1 cellular context compared by ENCODE assay signal in the genomic region with DNA sequence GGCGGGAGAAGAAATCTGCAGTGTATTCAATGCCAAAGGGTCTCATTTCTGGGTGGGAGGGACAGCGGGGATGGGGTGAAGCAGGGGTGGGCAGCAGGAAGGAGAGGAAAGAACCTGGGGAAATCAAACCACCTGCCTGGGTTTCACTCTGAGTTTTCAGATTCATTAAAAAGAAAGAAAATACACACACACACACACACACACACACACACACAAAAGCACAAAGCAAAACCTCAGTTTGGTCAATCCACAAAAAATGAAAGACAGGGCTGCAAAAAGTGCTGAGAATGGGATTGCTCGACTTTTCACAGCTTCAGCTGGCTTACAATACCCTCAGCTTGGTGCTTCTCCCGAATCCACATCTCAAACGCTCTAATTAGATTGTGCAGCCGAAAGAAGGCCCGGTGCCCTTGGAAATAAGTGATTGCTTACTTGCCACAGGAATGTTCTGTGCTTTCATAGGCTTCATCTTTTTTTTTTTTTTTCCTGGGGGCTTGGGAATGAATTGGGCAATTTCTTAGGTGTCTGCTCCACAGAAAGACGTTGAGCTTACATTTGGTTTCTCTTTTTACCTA.
TF ChIP-seq lines count a peak whose summit lies in the region.

No MANE protein-coding gene starts in this region.

TF ChIP-seq in GM12878, 131 proteins besides CTCF, POLR2A, EP300 and RAD21 (continued from another document):
- TF ChIP-seq, protein P1, sequence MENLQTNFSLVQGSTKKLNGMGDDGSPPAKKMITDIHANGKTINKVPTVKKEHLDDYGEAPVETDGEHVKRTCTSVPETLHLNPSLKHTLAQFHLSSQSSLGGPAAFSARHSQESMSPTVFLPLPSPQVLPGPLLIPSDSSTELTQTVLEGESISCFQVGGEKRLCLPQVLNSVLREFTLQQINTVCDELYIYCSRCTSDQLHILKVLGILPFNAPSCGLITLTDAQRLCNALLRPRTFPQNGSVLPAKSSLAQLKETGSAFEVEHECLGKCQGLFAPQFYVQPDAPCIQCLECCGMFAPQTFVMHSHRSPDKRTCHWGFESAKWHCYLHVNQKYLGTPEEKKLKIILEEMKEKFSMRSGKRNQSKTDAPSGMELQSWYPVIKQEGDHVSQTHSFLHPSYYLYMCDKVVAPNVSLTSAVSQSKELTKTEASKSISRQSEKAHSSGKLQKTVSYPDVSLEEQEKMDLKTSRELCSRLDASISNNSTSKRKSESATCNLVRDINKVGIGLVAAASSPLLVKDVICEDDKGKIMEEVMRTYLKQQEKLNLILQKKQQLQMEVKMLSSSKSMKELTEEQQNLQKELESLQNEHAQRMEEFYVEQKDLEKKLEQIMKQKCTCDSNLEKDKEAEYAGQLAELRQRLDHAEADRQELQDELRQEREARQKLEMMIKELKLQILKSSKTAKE (IDR thresholded peaks at IDR 0.05; ENCODE audit: low read depth, poor library complexity, severe bottlenecking), result no peak
- TF ChIP-seq CBX5 (IDR thresholded peaks at IDR 0.05; ENCODE audit: low read depth) (no peak), CHD4 (IDR thresholded peaks at IDR 0.05) (no peak), SMARCA5 (IDR thresholded peaks at IDR 0.05) (no peak), TCF7 (IDR thresholded peaks at IDR 0.05; ENCODE audit: borderline replicate concordance) (no peak), SP1 (IDR thresholded peaks at IDR 0.05; ENCODE audit: low read depth, low read length) (no peak), ZBED1 (IDR thresholded peaks at IDR 0.05; ENCODE audit: borderline replicate concordance) (no peak), PAX5 (IDR thresholded peaks at IDR 0.05; ENCODE audit: borderline replicate concordance, low read depth, low read length) (no peak), DPF2 (IDR thresholded peaks at IDR 0.05) (no peak), BCL11A (IDR thresholded peaks at IDR 0.05; ENCODE audit: low read depth, low read length) (0 out of 2 replicates have a peak, but pooled peaks have one; percentile 34), EZH2 (IDR thresholded peaks at IDR 0.05; ENCODE audit: borderline replicate concordance, control insufficient read depth, low read depth, low read length) (no peak), SMAD5 (IDR thresholded peaks at IDR 0.05; ENCODE audit: low read depth) (no peak), TCF12 (IDR thresholded peaks at IDR 0.05; ENCODE audit: low read depth, low read length) (0 out of 2 replicates have a peak, but pooled peaks have one; percentile 28), TCF3 (IDR thresholded peaks at IDR 0.05; ENCODE audit: borderline replicate concordance, insufficient read depth, low read depth, low read length) (no peak), ZNF217 (IDR thresholded peaks at IDR 0.05) (no peak), CREB1 (IDR thresholded peaks at IDR 0.05; ENCODE audit: low read depth) (no peak; the same call in 1 of the 2 replicates), MXI1 (IDR thresholded peaks at IDR 0.05; ENCODE audit: low read depth, low read length) (no peak), SUPT20H (IDR thresholded peaks at IDR 0.05; ENCODE audit: borderline replicate concordance, control insufficient read depth, low read depth, low read length) (no peak), JUND (IDR thresholded peaks at IDR 0.05; ENCODE audit: low read depth, low read length) (no peak), SPI1 (IDR thresholded peaks at IDR 0.05; ENCODE audit: borderline replicate concordance, insufficient read depth, low read depth, low read length) (no peak), EED (IDR thresholded peaks at IDR 0.05; ENCODE audit: low read depth) (no peak)
- TF ChIP-seq, protein P2, sequence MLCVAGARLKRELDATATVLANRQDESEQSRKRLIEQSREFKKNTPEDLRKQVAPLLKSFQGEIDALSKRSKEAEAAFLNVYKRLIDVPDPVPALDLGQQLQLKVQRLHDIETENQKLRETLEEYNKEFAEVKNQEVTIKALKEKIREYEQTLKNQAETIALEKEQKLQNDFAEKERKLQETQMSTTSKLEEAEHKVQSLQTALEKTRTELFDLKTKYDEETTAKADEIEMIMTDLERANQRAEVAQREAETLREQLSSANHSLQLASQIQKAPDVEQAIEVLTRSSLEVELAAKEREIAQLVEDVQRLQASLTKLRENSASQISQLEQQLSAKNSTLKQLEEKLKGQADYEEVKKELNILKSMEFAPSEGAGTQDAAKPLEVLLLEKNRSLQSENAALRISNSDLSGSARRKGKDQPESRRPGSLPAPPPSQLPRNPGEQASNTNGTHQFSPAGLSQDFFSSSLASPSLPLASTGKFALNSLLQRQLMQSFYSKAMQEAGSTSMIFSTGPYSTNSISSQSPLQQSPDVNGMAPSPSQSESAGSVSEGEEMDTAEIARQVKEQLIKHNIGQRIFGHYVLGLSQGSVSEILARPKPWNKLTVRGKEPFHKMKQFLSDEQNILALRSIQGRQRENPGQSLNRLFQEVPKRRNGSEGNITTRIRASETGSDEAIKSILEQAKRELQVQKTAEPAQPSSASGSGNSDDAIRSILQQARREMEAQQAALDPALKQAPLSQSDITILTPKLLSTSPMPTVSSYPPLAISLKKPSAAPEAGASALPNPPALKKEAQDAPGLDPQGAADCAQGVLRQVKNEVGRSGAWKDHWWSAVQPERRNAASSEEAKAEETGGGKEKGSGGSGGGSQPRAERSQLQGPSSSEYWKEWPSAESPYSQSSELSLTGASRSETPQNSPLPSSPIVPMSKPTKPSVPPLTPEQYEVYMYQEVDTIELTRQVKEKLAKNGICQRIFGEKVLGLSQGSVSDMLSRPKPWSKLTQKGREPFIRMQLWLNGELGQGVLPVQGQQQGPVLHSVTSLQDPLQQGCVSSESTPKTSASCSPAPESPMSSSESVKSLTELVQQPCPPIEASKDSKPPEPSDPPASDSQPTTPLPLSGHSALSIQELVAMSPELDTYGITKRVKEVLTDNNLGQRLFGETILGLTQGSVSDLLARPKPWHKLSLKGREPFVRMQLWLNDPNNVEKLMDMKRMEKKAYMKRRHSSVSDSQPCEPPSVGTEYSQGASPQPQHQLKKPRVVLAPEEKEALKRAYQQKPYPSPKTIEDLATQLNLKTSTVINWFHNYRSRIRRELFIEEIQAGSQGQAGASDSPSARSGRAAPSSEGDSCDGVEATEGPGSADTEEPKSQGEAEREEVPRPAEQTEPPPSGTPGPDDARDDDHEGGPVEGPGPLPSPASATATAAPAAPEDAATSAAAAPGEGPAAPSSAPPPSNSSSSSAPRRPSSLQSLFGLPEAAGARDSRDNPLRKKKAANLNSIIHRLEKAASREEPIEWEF (IDR thresholded peaks at IDR 0.05; ENCODE audit: insufficient replicate concordance, low read depth, low read length), result no peak
- TF ChIP-seq, protein P3, sequence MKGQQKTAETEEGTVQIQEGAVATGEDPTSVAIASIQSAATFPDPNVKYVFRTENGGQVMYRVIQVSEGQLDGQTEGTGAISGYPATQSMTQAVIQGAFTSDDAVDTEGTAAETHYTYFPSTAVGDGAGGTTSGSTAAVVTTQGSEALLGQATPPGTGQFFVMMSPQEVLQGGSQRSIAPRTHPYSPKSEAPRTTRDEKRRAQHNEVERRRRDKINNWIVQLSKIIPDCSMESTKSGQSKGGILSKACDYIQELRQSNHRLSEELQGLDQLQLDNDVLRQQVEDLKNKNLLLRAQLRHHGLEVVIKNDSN (IDR thresholded peaks at IDR 0.05; ENCODE audit: borderline replicate concordance, extremely low read length, insufficient read depth, low read depth, low read length), result no peak
- TF ChIP-seq, protein P4, sequence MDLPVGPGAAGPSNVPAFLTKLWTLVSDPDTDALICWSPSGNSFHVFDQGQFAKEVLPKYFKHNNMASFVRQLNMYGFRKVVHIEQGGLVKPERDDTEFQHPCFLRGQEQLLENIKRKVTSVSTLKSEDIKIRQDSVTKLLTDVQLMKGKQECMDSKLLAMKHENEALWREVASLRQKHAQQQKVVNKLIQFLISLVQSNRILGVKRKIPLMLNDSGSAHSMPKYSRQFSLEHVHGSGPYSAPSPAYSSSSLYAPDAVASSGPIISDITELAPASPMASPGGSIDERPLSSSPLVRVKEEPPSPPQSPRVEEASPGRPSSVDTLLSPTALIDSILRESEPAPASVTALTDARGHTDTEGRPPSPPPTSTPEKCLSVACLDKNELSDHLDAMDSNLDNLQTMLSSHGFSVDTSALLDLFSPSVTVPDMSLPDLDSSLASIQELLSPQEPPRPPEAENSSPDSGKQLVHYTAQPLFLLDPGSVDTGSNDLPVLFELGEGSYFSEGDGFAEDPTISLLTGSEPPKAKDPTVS (IDR thresholded peaks at IDR 0.05; ENCODE audit: low read depth, low read length), result no peak
- TF ChIP-seq, protein P5, sequence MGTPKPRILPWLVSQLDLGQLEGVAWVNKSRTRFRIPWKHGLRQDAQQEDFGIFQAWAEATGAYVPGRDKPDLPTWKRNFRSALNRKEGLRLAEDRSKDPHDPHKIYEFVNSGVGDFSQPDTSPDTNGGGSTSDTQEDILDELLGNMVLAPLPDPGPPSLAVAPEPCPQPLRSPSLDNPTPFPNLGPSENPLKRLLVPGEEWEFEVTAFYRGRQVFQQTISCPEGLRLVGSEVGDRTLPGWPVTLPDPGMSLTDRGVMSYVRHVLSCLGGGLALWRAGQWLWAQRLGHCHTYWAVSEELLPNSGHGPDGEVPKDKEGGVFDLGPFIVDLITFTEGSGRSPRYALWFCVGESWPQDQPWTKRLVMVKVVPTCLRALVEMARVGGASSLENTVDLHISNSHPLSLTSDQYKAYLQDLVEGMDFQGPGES (IDR thresholded peaks at IDR 0.05), result no peak
